ENCODE assay signal across 1 cellular context in the genomic region with DNA sequence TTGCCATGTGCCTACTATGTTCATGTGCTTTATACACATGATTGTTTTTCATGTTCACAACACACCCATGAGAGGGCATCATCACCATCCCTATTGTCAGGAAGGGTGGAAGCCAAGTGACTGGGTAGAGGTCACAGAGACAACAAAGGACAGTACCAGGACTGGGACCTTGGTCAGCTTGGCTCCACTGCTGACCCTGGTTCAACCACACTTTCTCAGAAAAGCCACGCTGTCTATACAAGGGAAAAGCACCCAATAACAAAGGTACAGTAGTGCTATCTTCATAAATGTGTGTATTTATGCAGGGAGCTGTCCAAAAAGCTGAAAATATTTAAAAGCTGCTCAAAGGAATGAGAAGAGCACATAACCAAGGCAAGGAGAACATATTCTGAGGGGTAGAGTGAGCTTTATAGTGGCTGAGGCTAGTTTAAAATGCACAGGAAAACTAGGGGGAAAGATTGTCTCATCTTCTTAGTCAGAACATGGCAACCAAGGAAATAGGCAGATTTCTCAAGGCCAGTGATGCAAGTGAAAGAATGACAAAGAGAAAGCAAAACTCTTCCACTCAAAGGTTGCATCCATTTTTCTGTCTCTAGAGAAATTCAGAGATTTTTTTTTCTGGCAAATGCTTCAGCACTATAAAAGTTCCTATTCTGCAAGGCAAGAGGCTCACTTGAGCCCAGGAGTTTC.
TF ChIP-seq lines count a peak whose summit lies in the region.

No MANE protein-coding gene starts in this region.

TF ChIP-seq in GM12878, 131 proteins besides CTCF, POLR2A, EP300 and RAD21:
- TF ChIP-seq, protein P1, sequence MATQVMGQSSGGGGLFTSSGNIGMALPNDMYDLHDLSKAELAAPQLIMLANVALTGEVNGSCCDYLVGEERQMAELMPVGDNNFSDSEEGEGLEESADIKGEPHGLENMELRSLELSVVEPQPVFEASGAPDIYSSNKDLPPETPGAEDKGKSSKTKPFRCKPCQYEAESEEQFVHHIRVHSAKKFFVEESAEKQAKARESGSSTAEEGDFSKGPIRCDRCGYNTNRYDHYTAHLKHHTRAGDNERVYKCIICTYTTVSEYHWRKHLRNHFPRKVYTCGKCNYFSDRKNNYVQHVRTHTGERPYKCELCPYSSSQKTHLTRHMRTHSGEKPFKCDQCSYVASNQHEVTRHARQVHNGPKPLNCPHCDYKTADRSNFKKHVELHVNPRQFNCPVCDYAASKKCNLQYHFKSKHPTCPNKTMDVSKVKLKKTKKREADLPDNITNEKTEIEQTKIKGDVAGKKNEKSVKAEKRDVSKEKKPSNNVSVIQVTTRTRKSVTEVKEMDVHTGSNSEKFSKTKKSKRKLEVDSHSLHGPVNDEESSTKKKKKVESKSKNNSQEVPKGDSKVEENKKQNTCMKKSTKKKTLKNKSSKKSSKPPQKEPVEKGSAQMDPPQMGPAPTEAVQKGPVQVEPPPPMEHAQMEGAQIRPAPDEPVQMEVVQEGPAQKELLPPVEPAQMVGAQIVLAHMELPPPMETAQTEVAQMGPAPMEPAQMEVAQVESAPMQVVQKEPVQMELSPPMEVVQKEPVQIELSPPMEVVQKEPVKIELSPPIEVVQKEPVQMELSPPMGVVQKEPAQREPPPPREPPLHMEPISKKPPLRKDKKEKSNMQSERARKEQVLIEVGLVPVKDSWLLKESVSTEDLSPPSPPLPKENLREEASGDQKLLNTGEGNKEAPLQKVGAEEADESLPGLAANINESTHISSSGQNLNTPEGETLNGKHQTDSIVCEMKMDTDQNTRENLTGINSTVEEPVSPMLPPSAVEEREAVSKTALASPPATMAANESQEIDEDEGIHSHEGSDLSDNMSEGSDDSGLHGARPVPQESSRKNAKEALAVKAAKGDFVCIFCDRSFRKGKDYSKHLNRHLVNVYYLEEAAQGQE (IDR thresholded peaks at IDR 0.05; ENCODE audit: low read depth, low read length): peak; percentile 36; the same call in 1 of the 2 replicates
- TF ChIP-seq, protein P2, sequence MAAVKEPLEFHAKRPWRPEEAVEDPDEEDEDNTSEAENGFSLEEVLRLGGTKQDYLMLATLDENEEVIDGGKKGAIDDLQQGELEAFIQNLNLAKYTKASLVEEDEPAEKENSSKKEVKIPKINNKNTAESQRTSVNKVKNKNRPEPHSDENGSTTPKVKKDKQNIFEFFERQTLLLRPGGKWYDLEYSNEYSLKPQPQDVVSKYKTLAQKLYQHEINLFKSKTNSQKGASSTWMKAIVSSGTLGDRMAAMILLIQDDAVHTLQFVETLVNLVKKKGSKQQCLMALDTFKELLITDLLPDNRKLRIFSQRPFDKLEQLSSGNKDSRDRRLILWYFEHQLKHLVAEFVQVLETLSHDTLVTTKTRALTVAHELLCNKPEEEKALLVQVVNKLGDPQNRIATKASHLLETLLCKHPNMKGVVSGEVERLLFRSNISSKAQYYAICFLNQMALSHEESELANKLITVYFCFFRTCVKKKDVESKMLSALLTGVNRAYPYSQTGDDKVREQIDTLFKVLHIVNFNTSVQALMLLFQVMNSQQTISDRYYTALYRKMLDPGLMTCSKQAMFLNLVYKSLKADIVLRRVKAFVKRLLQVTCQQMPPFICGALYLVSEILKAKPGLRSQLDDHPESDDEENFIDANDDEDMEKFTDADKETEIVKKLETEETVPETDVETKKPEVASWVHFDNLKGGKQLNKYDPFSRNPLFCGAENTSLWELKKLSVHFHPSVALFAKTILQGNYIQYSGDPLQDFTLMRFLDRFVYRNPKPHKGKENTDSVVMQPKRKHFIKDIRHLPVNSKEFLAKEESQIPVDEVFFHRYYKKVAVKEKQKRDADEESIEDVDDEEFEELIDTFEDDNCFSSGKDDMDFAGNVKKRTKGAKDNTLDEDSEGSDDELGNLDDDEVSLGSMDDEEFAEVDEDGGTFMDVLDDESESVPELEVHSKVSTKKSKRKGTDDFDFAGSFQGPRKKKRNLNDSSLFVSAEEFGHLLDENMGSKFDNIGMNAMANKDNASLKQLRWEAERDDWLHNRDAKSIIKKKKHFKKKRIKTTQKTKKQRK (IDR thresholded peaks at IDR 0.05; ENCODE audit: low read depth, low read length): no peak
- TF ChIP-seq MEF2A (IDR thresholded peaks at IDR 0.05; ENCODE audit: insufficient read depth, low read depth, low read length): no peak
- no peak for TF ChIP-seq SUZ12 (IDR thresholded peaks at IDR 0.05; ENCODE audit: unreplicated experiment)
- TF ChIP-seq HCFC1 (IDR thresholded peaks at IDR 0.05; ENCODE audit: low read length): no peak
